Comparison of ENCODE assay signal across 8 cellular contexts in the genomic region with DNA sequence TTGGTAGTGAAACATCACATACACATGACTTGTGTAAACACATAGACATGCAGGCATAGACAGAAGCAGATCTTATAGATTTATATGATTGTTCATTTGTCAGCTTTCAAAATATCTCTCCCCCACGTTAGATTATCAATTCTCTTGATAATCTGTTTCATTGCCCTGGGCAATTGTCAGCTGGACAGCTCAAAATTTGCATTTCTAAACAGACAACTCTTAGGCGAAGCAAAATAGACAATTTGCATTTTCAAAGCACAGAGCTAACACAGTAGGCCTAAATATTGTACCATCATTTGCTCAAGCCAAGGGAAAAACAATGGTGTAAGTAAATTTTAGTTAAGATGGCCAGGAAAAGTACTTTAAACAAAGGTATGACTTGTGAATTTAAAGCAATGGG.
"Had no signal": no experiment of that assay in that cellular context is flagged by ENCODE, and none has a peak within 500 bp of the region (broad histone marks: within the 10 kb centered on the region; RNA-seq: fewer than 3 reads in every experiment).

No MANE protein-coding gene starts in this region.

- ATAC-seq: HepG2 had no signal

- H3K4me1 Mint-ChIP-seq: IgD-negative memory B cell had no signal

- H3K27ac Mint-ChIP-seq: IgD-negative memory B cell had no signal

- H3K4me2 ChIP-seq: KMS-11 had no signal

- DNase-seq: GOT3, H7, HCEC 1CT, KBM-7 had no signal

- H3K4me3 Mint-ChIP-seq: IgD-negative memory B cell had no signal

- FAIRE-seq: HepG2, HTR-8/SVneo had no signal

- H3K9ac ChIP-seq: KMS-11 had no signal

- H3K27me3 Mint-ChIP-seq: IgD-negative memory B cell had no signal

- H3K27ac ChIP-seq: KMS-11 had no signal
